Comparison of ENCODE assay signal across 22 cellular contexts in genomic region chr4:186831574-186831973, GRCh38.
"Had no signal": no experiment of that assay in that cellular context is flagged by ENCODE, and none has a peak within 500 bp of the region (broad histone marks: within the 10 kb centered on the region; RNA-seq: fewer than 3 reads in every experiment).

No MANE protein-coding gene starts in this region.

- H3K4me3 ChIP-seq: PC-9 had no signal

- H2AFZ ChIP-seq: PC-9 had no signal

- H3K4me2 ChIP-seq: PC-9 had no signal

- ATAC-seq: activated T-cell treated with anti-CD3 and anti-CD28 coated beads, Interleukin-2, amount 50 U/mL, for 4 hours had no signal

- H3K27ac ChIP-seq: PC-9, VCaP had no signal

- DNase-seq: activated CD4-positive, alpha-beta memory T cell treated with anti-CD3 and anti-CD28 coated beads for 36 hours; activated CD4-positive, alpha-beta T cell treated with anti-CD3 and anti-CD28 coated beads, Interleukin-2, amount 10 ng/mL, durations not matched to agents 7 days and 5 days; activated CD4-positive, CD25-positive, alpha-beta regulatory T cell; activated CD8-positive, alpha-beta memory T cell treated with anti-CD3 and anti-CD28 coated beads for 24 hours; activated effector memory CD4-positive, alpha-beta T cell treated with anti-CD3 and anti-CD28 coated beads, Interleukin-2, amount 50 U/mL, for 16 hours; activated naive CD4-positive, alpha-beta T cell treated with Interleukin-2 at 50 U/mL for 16 hours; activated T-cell treated with anti-CD3 and anti-CD28 coated beads, Interleukin-2, amount 50 U/mL, for 4 hours; amygdala; cerebellar nuclear complex; KG1; MM.1S; NCI-H1105; NCI-H1436; NCI-H1694 treated with DMSO at 0.1 percent for 48 hours; NCI-H2081; NCI-H510A treated with DMSO at 0.1 percent for 48 hours; NCI-H69; PC-9; SIG-M5; T-helper 2 cell; T1000 had no signal
